18 cellular contexts compared by ENCODE assay signal in genomic region chr3:94026623-94027022, GRCh38. TPM values are rescaled to one million over a fixed set of nuclear protein-coding genes. Genes with fewer than 3 reads are reported as not detected.
"Had no signal": no experiment of that assay in that cellular context is flagged by ENCODE, and none has a peak within 500 bp of the region (broad histone marks: within the 10 kb centered on the region; RNA-seq: fewer than 3 reads in every experiment).

No MANE protein-coding gene starts in this region.

- ATAC-seq: activated CD8-positive, alpha-beta T cell treated with anti-CD3 and anti-CD28 coated beads for 36 hours; activated T-cell treated with anti-CD3 and anti-CD28 coated beads, Interleukin-2, amount 50 U/mL, for 4 hours; body of pancreas; natural killer cell had no signal

- H3K9me3 ChIP-seq: body of pancreas, neutrophil had no signal

- H3K27ac ChIP-seq: neutrophil had no signal

- H3K27me3 ChIP-seq: body of pancreas, neutrophil had no signal

- H3K36me3 ChIP-seq: neutrophil had no signal

- DNase-seq: activated B cell treated with CpG ODN at 0.5 μM for 24 hours; activated CD4-positive, alpha-beta T cell treated with anti-CD3 and anti-CD28 coated beads for 48 hours; activated CD8-positive, alpha-beta T cell treated with anti-CD3 and anti-CD28 coated beads for 36 hours; activated naive CD8-positive, alpha-beta T cell treated with anti-CD3 and anti-CD28 coated beads for 36 hours; activated T-cell treated with anti-CD3 and anti-CD28 coated beads, Interleukin-2, amount 50 U/mL, for 4 hours; amygdala; body of pancreas; effector memory CD4-positive, alpha-beta T cell; head of caudate nucleus; natural killer cell; posterior cingulate gyrus; stimulated activated CD4-positive, alpha-beta T cell treated with anti-CD3 and anti-CD28 coated beads, Interleukin-4, amount 100 ng/mL, for 4 hours; stimulated activated CD8-positive, alpha-beta memory T cell treated with anti-CD3 and anti-CD28 coated beads, Interleukin-4, amount 100 ng/mL, for 48 hours; stimulated activated naive CD4-positive, alpha-beta T cell treated with Interleukin-2 at 50 U/mL for 16 hours had no signal

RNA-seq across cellular contexts. Expression of gene STX19, which starts 1.8 kb away (rescaled TPM):
- total RNA-seq: activated B cell treated with CpG ODN at 0.5 μM for 24 hours; activated CD8-positive, alpha-beta T cell treated with anti-CD3 and anti-CD28 coated beads for 36 hours; activated naive CD8-positive, alpha-beta T cell treated with anti-CD3 and anti-CD28 coated beads for 36 hours; activated T-cell treated with anti-CD3 and anti-CD28 coated beads, Interleukin-2, amount 50 U/mL, for 4 hours; frontal cortex; lung microvascular endothelial cell; natural killer cell; temporal lobe had no signal

RNA-seq across cellular contexts. Expression of gene PROS1, which starts 52.9 kb away (rescaled TPM):
- total RNA-seq: activated B cell treated with CpG ODN at 0.5 μM for 24 hours had no signal
